8 cellular contexts compared by ENCODE assay signal in genomic region chr10:43606323-43607198, GRCh38. TPM values are rescaled to one million over a fixed set of nuclear protein-coding genes. Genes with fewer than 3 reads are reported as not detected.
A peak's percentile ranks its signal among the peaks of the same experiment; 100 is the strongest.
DNase-seq lines count a peak whose midpoint lies in the region; ATAC-seq and TF ChIP-seq lines count a peak whose summit lies in the region.

ZNF485 (plus strand) TSS chr10:43606438; CDS start chr10:43607051, 613 bp downstream.

- H3K36me3 Mint-ChIP-seq in activated CD8-positive, alpha-beta T cell treated with anti-CD3 and anti-CD28 coated beads for 36 hours (ENCODE audit: low read depth) = peaks cover 43% of the 10 kb centered on the region

- peak within 1 kb of the TSS; percentile 86 for H3K27ac Mint-ChIP-seq in activated CD8-positive, alpha-beta T cell treated with anti-CD3 and anti-CD28 coated beads for 36 hours

- peaks cover 4% of the 10 kb centered on the region for H3K9me3 Mint-ChIP-seq in activated CD8-positive, alpha-beta T cell treated with anti-CD3 and anti-CD28 coated beads for 36 hours

- H3K27ac ChIP-seq in lower lobe of right lung = peak within 1 kb of the TSS; percentile 78

- no peaks in the 10 kb centered on the region for H3K27me3 ChIP-seq in lower lobe of right lung (ENCODE audit: low read depth)

- H3K4me3 Mint-ChIP-seq in activated CD8-positive, alpha-beta T cell treated with anti-CD3 and anti-CD28 coated beads for 36 hours = peak within 1 kb of the TSS; percentile 81

- peaks cover 6% of the 10 kb centered on the region for H3K36me3 ChIP-seq in lower lobe of right lung

- CTCF ChIA-PET in activated CD8-positive, alpha-beta T cell treated with anti-CD3 and anti-CD28 coated beads for 36 hours (lab: Charles Lee) = interaction anchor here (1.2 kb wide), 1 partner anchor 33 kb away, joined by 5 read pairs; the partner anchor contains the start of gene ZNF239

- H3K27me3 Mint-ChIP-seq in activated CD8-positive, alpha-beta T cell treated with anti-CD3 and anti-CD28 coated beads for 36 hours = no peaks in the 10 kb centered on the region

- TF ChIP-seq CTCF in AG09309 (IDR thresholded peaks at IDR 0.05; ENCODE audit: control insufficient read depth, insufficient read depth, low read depth, low read length, missing control alignments) (peak; percentile 0), lower lobe of right lung (IDR thresholded peaks at IDR 0.05) (no peak)
- no peak for TF ChIP-seq CTCF in activated CD8-positive, alpha-beta T cell treated with anti-CD3 and anti-CD28 coated beads for 36 hours (IDR thresholded peaks at IDR 0.05)

- intact Hi-C loops in activated CD8-positive, alpha-beta T cell treated with anti-CD3 and anti-CD28 coated beads for 36 hours (cut with micrococcal nuclease) = loop anchor here (5.0 kb wide), 1 partner anchor 34 kb away; the partner anchor contains the start of gene ZNF239
- intact Hi-C loops in lower lobe of right lung (cut with DNase I) = no loop called here

- no peaks in the 10 kb centered on the region for H3K4me1 ChIP-seq in lower lobe of right lung

- peaks cover 35% of the 10 kb centered on the region for H3K4me1 Mint-ChIP-seq in activated CD8-positive, alpha-beta T cell treated with anti-CD3 and anti-CD28 coated beads for 36 hours (ENCODE audit: low read depth)

- H3K4me3 ChIP-seq in AG09309 (ENCODE audit: control insufficient read depth, low read depth, low read length) (peak within 1 kb of the TSS; percentile 86), lower lobe of right lung (peak within 1 kb of the TSS; percentile 82)

- POLR2A ChIA-PET in activated CD8-positive, alpha-beta T cell treated with anti-CD3 and anti-CD28 coated beads for 36 hours (lab: Charles Lee) = interaction anchor here (0.9 to 2.7 kb wide), 4 partner anchors 9 to 41 kb away, joined by 3 to 11 read pairs (median 5); no protein-coding TSS in a partner anchor

- no peaks in the 10 kb centered on the region for H3K9me3 ChIP-seq in lower lobe of right lung

- ATAC-seq in GM18873 (IDR thresholded peaks at IDR 0.05; ENCODE audit: low FRiP score, unreplicated experiment) = peak; percentile 96
- ATAC-seq in HG03108 (IDR thresholded peaks at IDR 0.05; ENCODE audit: unreplicated experiment) = peak; percentile 95
- ATAC-seq in activated CD8-positive, alpha-beta T cell treated with anti-CD3 and anti-CD28 coated beads for 36 hours = peak; percentile 92
- ATAC-seq in lower lobe of right lung = peak; percentile 95 to 99

- DNase-seq in AG09309 (ENCODE audit: low read depth) (no peak), NCI-H748 (lab: John Stamatoyannopoulos, UW; ENCODE audit: unreplicated experiment) (peak; percentile 75), lower lobe of right lung (peak; percentile 84)
- DNase-seq in activated CD8-positive, alpha-beta T cell treated with anti-CD3 and anti-CD28 coated beads for 36 hours = peak; percentile 78
- DNase-seq in effector CD4-positive, alpha-beta T cell = peak; percentile 43
- DNase-seq in stimulated activated CD4-positive, alpha-beta T cell treated with anti-CD3 and anti-CD28 coated beads, TNF-alpha, amount 100 ng/mL, for 1 hour (ENCODE audit: low read depth in 3 of 3, low spot score in 1 of 3) = peak in 2 of 3 donors; percentile 33 to 62

RNA-seq across cellular contexts. Expression of gene ZNF485, which starts in this region (rescaled TPM):
- 1 to 10 TPM; 8.1 to 8.7 TPM for total RNA-seq in activated CD8-positive, alpha-beta T cell treated with anti-CD3 and anti-CD28 coated beads for 36 hours
- total RNA-seq in lower lobe of right lung = 3.5 TPM
